ENCODE assay signal across 21 cellular contexts in genomic region chr2:32012872-32013271, GRCh38. TPM values are rescaled to one million over a fixed set of nuclear protein-coding genes. Genes with fewer than 3 reads are reported as not detected.
DNase-seq lines count a peak whose midpoint lies in the region; ATAC-seq, FAIRE-seq and TF ChIP-seq lines count a peak whose summit lies in the region.
"Had no signal": no experiment of that assay in that cellular context is flagged by ENCODE, and none has a peak within 500 bp of the region (broad histone marks: within the 10 kb centered on the region; RNA-seq: fewer than 3 reads in every experiment).

No MANE protein-coding gene starts in this region.

- no peak overlapping the region for H3K4me3 ChIP-seq in HepG2 (replicated peaks in 1 of 3; ENCODE audit: insufficient read depth in 1 of 3, low read depth in 2 of 3, low read length in 3 of 3)
- no peak overlapping the region for H3K4me3 ChIP-seq in right lobe of liver
- H3K4me3 ChIP-seq: gastrocnemius medialis, skin epidermis, testis had no signal

- in situ Hi-C loops in HepG2 (cut with HindIII; ENCODE audit: extremely low pct_ligation_motif_present, low pct_unique_long_range_greater_than_20kb), result no loop called here

- H3K27ac ChIP-seq in HepG2 (ENCODE audit: extremely low read length, insufficient read depth, low read length) (no peak overlapping the region), right lobe of liver (no peak overlapping the region), VCaP (peak overlapping the region; percentile 93), substantia nigra (ENCODE audit: low read depth, low read length, poor library complexity, severe bottlenecking) (peak overlapping the region; percentile 42)
- H3K27ac ChIP-seq: testis had no signal

- H3K27ac Mint-ChIP-seq in mesothelial cell of epicardium, result peak overlapping the region; percentile 15

- WGBS in HepG2 (ENCODE audit: low lambda C conversion rate), result 98% methylated on average over 1 of the region's 1 CpG
- WGBS in right lobe of liver (ENCODE audit: insufficient coverage, low coverage, low lambda C conversion rate, missing lambda C conversion rate), result 80% methylated on average over 1 of the region's 1 CpG

- H3K9me3 ChIP-seq in HepG2 (ENCODE audit: low read length) (no peaks in the 10 kb centered on the region), right lobe of liver (no peaks in the 10 kb centered on the region)
- H3K9me3 ChIP-seq: gastrocnemius medialis, testis had no signal

- TF ChIP-seq POLR2A in HepG2 (IDR thresholded peaks at IDR 0.05; ENCODE audit: insufficient read depth in 1 of 2, low read depth in 2 of 2, low read length in 2 of 2) (no peak), right lobe of liver (IDR thresholded peaks at IDR 0.05) (no peak)

- H3K4me2 ChIP-seq in HepG2 (ENCODE audit: low read depth, low read length), result no peak overlapping the region

- H4K20me1 ChIP-seq in HepG2 (ENCODE audit: insufficient read depth, low read length), result peaks cover 14% of the 10 kb centered on the region

- no peak for FAIRE-seq in HepG2 (lab: Jason Lieb, UNC)
- FAIRE-seq: bronchial epithelial cell, G401.6 had no signal

- POLR2A ChIA-PET in HepG2 (lab: Yijun Ruan, JAX), result interaction anchor here (1.1 kb wide), 2 partner anchors 27 to 49 kb away, joined by 3 to 4 read pairs; partner anchors contain the start of gene DPY30

- TF ChIP-seq EP300 in HepG2 (IDR thresholded peaks at IDR 0.05; ENCODE audit: low read depth in 2 of 2, low read length in 2 of 2) (no peak), HepG2 (CRISPR knock-in tag; IDR thresholded peaks at IDR 0.05; ENCODE audit: borderline replicate concordance) (no peak)

- ATAC-seq in HepG2, result no peak
- ATAC-seq in right lobe of liver, result no peak
- ATAC-seq in HG03196 (IDR thresholded peaks at IDR 0.05; ENCODE audit: unreplicated experiment), result no peak
- ATAC-seq: activated T-cell treated with anti-CD3 and anti-CD28 coated beads, Interleukin-2, amount 50 U/mL, for 4 hours; gastrocnemius medialis; HCT116; left cardiac atrium; Right ventricle myocardium inferior had no signal

- H3K4me1 Mint-ChIP-seq in mesothelial cell of epicardium, result peaks cover 19% of the 10 kb centered on the region

- H3K79me2 ChIP-seq in HepG2 (ENCODE audit: insufficient read depth, low read length), result peaks cover 18% of the 10 kb centered on the region

- H3K36me3 ChIP-seq in HepG2 (replicated peaks in 1 of 2; ENCODE audit: control insufficient read depth in 1 of 2, insufficient read depth in 2 of 2, low read length in 2 of 2) (no peaks in the 10 kb centered on the region; a peak in 1 of 5 replicates), right lobe of liver (no peaks in the 10 kb centered on the region)

- intact Hi-C loops in HepG2 (cut with micrococcal nuclease; ENCODE audit: unreplicated experiment) (no loop called here), right lobe of liver (cut with DNase I) (no loop called here)

- H3K27me3 ChIP-seq in HepG2 (ENCODE audit: control insufficient read depth in 1 of 2, insufficient read depth in 2 of 2, low read length in 2 of 2), result no peaks in the 10 kb centered on the region; a peak in 1 of 5 replicates
- H3K27me3 ChIP-seq in right lobe of liver, result no peaks in the 10 kb centered on the region
- H3K27me3 ChIP-seq: gastrocnemius medialis, testis had no signal

- H2AFZ ChIP-seq in HepG2 (ENCODE audit: low read length), result no peak overlapping the region

- no TSS peak for BruUV-seq in HepG2 (replicated peaks; lab: Mats Ljungman, UMichigan)

- DNase-seq in HepG2 (ENCODE audit: low spot score) (no peak), right lobe of liver (no peak), mesothelial cell of epicardium (ENCODE audit: low spot score in 2 of 2, unreplicated experiment in 2 of 2) (no peak), substantia nigra (lab: John Stamatoyannopoulos, UW) (peak in 1 of 49 donors; percentile 7), NCI-H2171 (lab: John Stamatoyannopoulos, UW) (no peak)
- DNase-seq in stimulated activated naive CD4-positive, alpha-beta T cell treated with Interleukin-2 at 50 U/mL for 16 hours (lab: John Stamatoyannopoulos, UW), result no peak
- DNase-seq: activated T-cell treated with anti-CD3 and anti-CD28 coated beads, Interleukin-2, amount 50 U/mL, for 4 hours; gastrocnemius medialis; left cardiac atrium; NCI-H1092 treated with DMSO at 0.1 percent for 48 hours; NCI-H2081 treated with DMSO at 0.1 percent for 48 hours; NCI-H526; stimulated activated CD4-positive, alpha-beta T cell treated with anti-CD3 and anti-CD28 coated beads, Interleukin-4, amount 100 ng/mL, for 4 hours; testis had no signal

- peaks cover 21% of the 10 kb centered on the region for H3K4me1 ChIP-seq in HepG2 (ENCODE audit: insufficient read depth, low read length)
- H3K4me1 ChIP-seq in right lobe of liver, result peaks cover 0 to 9% (median 0%) of the 10 kb centered on the region in 4 donors

- H3K9me3 Mint-ChIP-seq in mesothelial cell of epicardium, result no peaks in the 10 kb centered on the region
- H3K9me3 Mint-ChIP-seq: activated T-cell treated with anti-CD3 and anti-CD28 coated beads, Interleukin-2, amount 50 U/mL, for 4 hours had no signal

- no peak overlapping the region for H3K9ac ChIP-seq in HepG2 (ENCODE audit: insufficient read depth, low read depth, low read length)

- peaks cover 15% of the 10 kb centered on the region for H3K36me3 Mint-ChIP-seq in mesothelial cell of epicardium

- no peak for TF ChIP-seq CTCF in HepG2 (CRISPR knock-in tag; IDR thresholded peaks at IDR 0.05)
- TF ChIP-seq CTCF in right lobe of liver (IDR thresholded peaks at IDR 0.05), result no peak
- TF ChIP-seq CTCF in VCaP (conservative IDR thresholded peaks at IDR 0.05), result no peak
- no peak for TF ChIP-seq CTCF in mesothelial cell of epicardium (IDR thresholded peaks at IDR 0.05; ENCODE audit: unreplicated experiment)

- H3K27me3 Mint-ChIP-seq in mesothelial cell of epicardium (ENCODE audit: low read depth), result no peaks in the 10 kb centered on the region

- H3K4me3 Mint-ChIP-seq in mesothelial cell of epicardium, result no peak overlapping the region

- TF ChIP-seq RAD21 in HepG2 (CRISPR knock-in tag; IDR thresholded peaks at IDR 0.05), result no peak

- CTCF ChIA-PET in HepG2 (lab: Yijun Ruan, JAX; ENCODE audit: low intra/inter-chr PET ratio, low total read pairs), result no interaction called here

RNA-seq across cellular contexts. Expression of gene MEMO1, which starts 2.1 kb away (rescaled TPM):
- 68.0 and 69.8 TPM in 2 replicates for total RNA-seq in HepG2 (2016; rRNA removed; fragmentation: Illumina TruSeq; extraction: Trizol)
- total RNA-seq in HepG2 (2016; cell fraction: cytosol; rRNA removed; fragmentation: Illumina TruSeq; extraction: Trizol; ENCODE audit: low read depth), result 140 and 144 TPM in 2 replicates
- total RNA-seq in HepG2 (2016; cell fraction: insoluble cytoplasmic fraction; rRNA removed; fragmentation: Illumina TruSeq; extraction: Trizol), result 65.7 and 68.0 TPM in 2 replicates
- 143 and 162 TPM in 2 replicates for total RNA-seq in HepG2 (2016; cell fraction: membrane; rRNA removed; fragmentation: Illumina TruSeq; extraction: Trizol)
- total RNA-seq in HepG2 (2016; cell fraction: nucleus; rRNA removed; fragmentation: Illumina TruSeq; extraction: Trizol), result 45.7 and 49.1 TPM in 2 replicates
- 69.3 and 81.6 TPM in 2 replicates for polyA plus RNA-seq in HepG2 (2011; rRNA removed)
- polyA plus RNA-seq in HepG2 (2011; cell fraction: cytosol; rRNA removed), result 51.1 and 54.3 TPM in 2 replicates
- 35.0 and 37.6 TPM in 2 replicates for polyA plus RNA-seq in HepG2 (2011; cell fraction: nucleus; rRNA removed)
- 80.1 and 81.8 TPM in 2 replicates for polyA plus RNA-seq in HepG2 (2012)
- polyA plus RNA-seq in HepG2 (2016; cell fraction: cytosol; fragmentation: Illumina TruSeq; extraction: Trizol; ENCODE audit: low read depth), result 152 and 156 TPM in 2 replicates
- polyA plus RNA-seq in HepG2 (2016; cell fraction: insoluble cytoplasmic fraction; fragmentation: Illumina TruSeq; extraction: Trizol; ENCODE audit: low read depth), result 81.9 and 84.7 TPM in 2 replicates
- polyA plus RNA-seq in HepG2 (2016; cell fraction: membrane; fragmentation: Illumina TruSeq; extraction: Trizol; ENCODE audit: low read depth), result 169 and 183 TPM in 2 replicates
- 55.9 and 58.9 TPM in 2 replicates for polyA plus RNA-seq in HepG2 (2016; cell fraction: nucleus; fragmentation: Illumina TruSeq; extraction: Trizol; ENCODE audit: insufficient read depth, low read depth)
- polyA minus RNA-seq in HepG2 (2011; rRNA and poly(A)+ RNA removed; ENCODE audit: low replicate concordance), result 33.0 and 51.0 TPM in 2 replicates
- 36.1 and 40.9 TPM in 2 replicates for polyA minus RNA-seq in HepG2 (2011; cell fraction: cytosol; rRNA and poly(A)+ RNA removed)
- polyA minus RNA-seq in HepG2 (2011; cell fraction: nucleus; rRNA and poly(A)+ RNA removed), result 48.9 and 60.9 TPM in 2 replicates
- 10 to 100 TPM; 19.6 to 28.0 (median 23.2) TPM for total RNA-seq in right lobe of liver
- total RNA-seq in mesothelial cell of epicardium, result 49.5 to 53.7 TPM (median 52.7 TPM) in 3 replicates

RNA-seq across cellular contexts. Expression of gene DPY30, which starts 26.7 kb away (rescaled TPM):
- total RNA-seq in HepG2 (2016; rRNA removed; fragmentation: Illumina TruSeq; extraction: Trizol) (118 and 165 TPM in 2 replicates), right lobe of liver (10 to 100 TPM; 23.8 to 42.7 (median 34.7) TPM), mesothelial cell of epicardium (62.6 to 70.6 TPM (median 63.7 TPM) in 3 replicates)
- 40.1 and 50.6 TPM in 2 replicates for total RNA-seq in HepG2 (2016; cell fraction: cytosol; rRNA removed; fragmentation: Illumina TruSeq; extraction: Trizol; ENCODE audit: low read depth)
- total RNA-seq in HepG2 (2016; cell fraction: insoluble cytoplasmic fraction; rRNA removed; fragmentation: Illumina TruSeq; extraction: Trizol), result 124 and 177 TPM in 2 replicates
- 59.4 and 69.6 TPM in 2 replicates for total RNA-seq in HepG2 (2016; cell fraction: membrane; rRNA removed; fragmentation: Illumina TruSeq; extraction: Trizol)
- 49.2 and 53.2 TPM in 2 replicates for total RNA-seq in HepG2 (2016; cell fraction: nucleus; rRNA removed; fragmentation: Illumina TruSeq; extraction: Trizol)
- 78.9 and 98.1 TPM in 2 replicates for polyA plus RNA-seq in HepG2 (2011; rRNA removed)
- 74.9 and 105 TPM in 2 replicates for polyA plus RNA-seq in HepG2 (2011; cell fraction: cytosol; rRNA removed)
- polyA plus RNA-seq in HepG2 (2011; cell fraction: nucleus; rRNA removed), result 24.3 and 28.3 TPM in 2 replicates
- 123 and 125 TPM in 2 replicates for polyA plus RNA-seq in HepG2 (2012)
- polyA plus RNA-seq in HepG2 (2016; cell fraction: cytosol; fragmentation: Illumina TruSeq; extraction: Trizol; ENCODE audit: low read depth), result 42.4 and 55.4 TPM in 2 replicates
- 196 and 205 TPM in 2 replicates for polyA plus RNA-seq in HepG2 (2016; cell fraction: insoluble cytoplasmic fraction; fragmentation: Illumina TruSeq; extraction: Trizol; ENCODE audit: low read depth)
- polyA plus RNA-seq in HepG2 (2016; cell fraction: membrane; fragmentation: Illumina TruSeq; extraction: Trizol; ENCODE audit: low read depth), result 59.7 and 72.0 TPM in 2 replicates
- polyA plus RNA-seq in HepG2 (2016; cell fraction: nucleus; fragmentation: Illumina TruSeq; extraction: Trizol; ENCODE audit: insufficient read depth, low read depth), result 83.1 and 84.8 TPM in 2 replicates
- 9.6 and 24.6 TPM in 2 replicates for polyA minus RNA-seq in HepG2 (2011; rRNA and poly(A)+ RNA removed; ENCODE audit: low replicate concordance)
- 31.1 and 32.5 TPM in 2 replicates for polyA minus RNA-seq in HepG2 (2011; cell fraction: cytosol; rRNA and poly(A)+ RNA removed)
- polyA minus RNA-seq in HepG2 (2011; cell fraction: nucleus; rRNA and poly(A)+ RNA removed), result 18.8 and 27.2 TPM in 2 replicates

RNA-seq across cellular contexts. Expression of gene SPAST, which starts 50.5 kb away (rescaled TPM):
- 40.4 and 41.5 TPM in 2 replicates for total RNA-seq in HepG2 (2016; rRNA removed; fragmentation: Illumina TruSeq; extraction: Trizol)
- 23.2 and 26.1 TPM in 2 replicates for total RNA-seq in HepG2 (2016; cell fraction: cytosol; rRNA removed; fragmentation: Illumina TruSeq; extraction: Trizol; ENCODE audit: low read depth)
- 37.5 and 39.9 TPM in 2 replicates for total RNA-seq in HepG2 (2016; cell fraction: insoluble cytoplasmic fraction; rRNA removed; fragmentation: Illumina TruSeq; extraction: Trizol)
- 33.7 and 34.4 TPM in 2 replicates for total RNA-seq in HepG2 (2016; cell fraction: membrane; rRNA removed; fragmentation: Illumina TruSeq; extraction: Trizol)
- 24.5 and 29.2 TPM in 2 replicates for total RNA-seq in HepG2 (2016; cell fraction: nucleus; rRNA removed; fragmentation: Illumina TruSeq; extraction: Trizol)
- 8.1 and 11.5 TPM in 2 replicates for polyA plus RNA-seq in HepG2 (2011; rRNA removed)
- 4.7 and 7.3 TPM in 2 replicates for polyA plus RNA-seq in HepG2 (2011; cell fraction: cytosol; rRNA removed)
- 3.2 and 3.8 TPM in 2 replicates for polyA plus RNA-seq in HepG2 (2011; cell fraction: nucleus; rRNA removed)
- 11.4 and 14.0 TPM in 2 replicates for polyA plus RNA-seq in HepG2 (2012)
- polyA plus RNA-seq in HepG2 (2016; cell fraction: cytosol; fragmentation: Illumina TruSeq; extraction: Trizol; ENCODE audit: low read depth), result 2.0 and 2.8 TPM in 2 replicates
- 20.2 and 21.0 TPM in 2 replicates for polyA plus RNA-seq in HepG2 (2016; cell fraction: insoluble cytoplasmic fraction; fragmentation: Illumina TruSeq; extraction: Trizol; ENCODE audit: low read depth)
- polyA plus RNA-seq in HepG2 (2016; cell fraction: membrane; fragmentation: Illumina TruSeq; extraction: Trizol; ENCODE audit: low read depth), result 8.6 and 9.2 TPM in 2 replicates
- polyA plus RNA-seq in HepG2 (2016; cell fraction: nucleus; fragmentation: Illumina TruSeq; extraction: Trizol; ENCODE audit: insufficient read depth, low read depth), result 18.4 and 19.9 TPM in 2 replicates
- 5.2 and 7.0 TPM in 2 replicates for polyA minus RNA-seq in HepG2 (2011; rRNA and poly(A)+ RNA removed; ENCODE audit: low replicate concordance)
- 22.6 and 33.6 TPM in 2 replicates for polyA minus RNA-seq in HepG2 (2011; cell fraction: cytosol; rRNA and poly(A)+ RNA removed)
- 16.0 and 20.1 TPM in 2 replicates for polyA minus RNA-seq in HepG2 (2011; cell fraction: nucleus; rRNA and poly(A)+ RNA removed)
- total RNA-seq in right lobe of liver, result 10 to 100 TPM in 1 of 6 experiments, 1 to 10 TPM in 5; 7.7 to 11.5 (median 9.1) TPM
- total RNA-seq in mesothelial cell of epicardium, result 33.5 to 35.3 TPM (median 34.3 TPM) in 3 replicates

Comparison
In these comparisons a context has a peak if more than half of its experiments do, and no peak if none do; other contexts are left out.
1. H3K27ac ChIP-seq: peak in VCaP (single experiment) and substantia nigra (single experiment); none in HepG2 (single experiment) and right lobe of liver (0 of 3).